1 cellular context compared by ENCODE assay signal in genomic region chr11:65921033-65921555, GRCh38.
TF ChIP-seq lines count a peak whose summit lies in the region.

No MANE protein-coding gene starts in this region.

TF ChIP-seq in HepG2, 621 proteins besides CTCF, POLR2A, EP300 and RAD21:
- TF ChIP-seq ZNF605 (CRISPR knock-in tag; IDR thresholded peaks at IDR 0.05) (no peak), SIX4 (CRISPR knock-in tag; IDR thresholded peaks at IDR 0.05) (no peak), ZNF580 (CRISPR knock-in tag; IDR thresholded peaks at IDR 0.05; ENCODE audit: borderline replicate concordance, low read depth) (no peak), SP5 (CRISPR knock-in tag; IDR thresholded peaks at IDR 0.05; ENCODE audit: borderline replicate concordance, low read depth) (no peak), SNAPC4 (CRISPR knock-in tag; IDR thresholded peaks at IDR 0.05) (no peak), TBP (CRISPR knock-in tag; IDR thresholded peaks at IDR 0.05) (no peak), HNRNPLL (IDR thresholded peaks at IDR 0.05; ENCODE audit: low read depth, low read length, poor library complexity, severe bottlenecking) (no peak), TRIM22 (IDR thresholded peaks at IDR 0.05) (no peak), SKIL (CRISPR knock-in tag; IDR thresholded peaks at IDR 0.05; ENCODE audit: borderline replicate concordance) (no peak), ZNF263 (CRISPR knock-in tag; IDR thresholded peaks at IDR 0.05) (no peak), HES4 (CRISPR knock-in tag; IDR thresholded peaks at IDR 0.05; ENCODE audit: borderline replicate concordance) (no peak), GABPA (IDR thresholded peaks at IDR 0.05; ENCODE audit: low read depth, low read length) (no peak), GABPA (CRISPR knock-in tag; IDR thresholded peaks at IDR 0.05; ENCODE audit: low read depth) (no peak), JUN (CRISPR knock-in tag; IDR thresholded peaks at IDR 0.05) (no peak), HOXA9 (CRISPR knock-in tag; IDR thresholded peaks at IDR 0.05; ENCODE audit: borderline replicate concordance) (no peak), TEAD3 (CRISPR knock-in tag; optimal IDR thresholded peaks at IDR 0.05; ENCODE audit: borderline replicate concordance) (no peak), ZNF749 (CRISPR knock-in tag; IDR thresholded peaks at IDR 0.05; ENCODE audit: borderline replicate concordance) (no peak), ZNF572 (CRISPR knock-in tag; IDR thresholded peaks at IDR 0.05) (no peak)
- TF ChIP-seq, protein P1, sequence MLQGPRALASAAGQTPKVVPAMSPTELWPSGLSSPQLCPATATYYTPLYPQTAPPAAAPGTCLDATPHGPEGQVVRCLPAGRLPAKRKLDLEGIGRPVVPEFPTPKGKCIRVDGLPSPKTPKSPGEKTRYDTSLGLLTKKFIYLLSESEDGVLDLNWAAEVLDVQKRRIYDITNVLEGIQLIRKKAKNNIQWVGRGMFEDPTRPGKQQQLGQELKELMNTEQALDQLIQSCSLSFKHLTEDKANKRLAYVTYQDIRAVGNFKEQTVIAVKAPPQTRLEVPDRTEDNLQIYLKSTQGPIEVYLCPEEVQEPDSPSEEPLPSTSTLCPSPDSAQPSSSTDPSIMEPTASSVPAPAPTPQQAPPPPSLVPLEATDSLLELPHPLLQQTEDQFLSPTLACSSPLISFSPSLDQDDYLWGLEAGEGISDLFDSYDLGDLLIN (CRISPR knock-in tag; IDR thresholded peaks at IDR 0.05; ENCODE audit: borderline replicate concordance), result no peak
- TF ChIP-seq, protein P2, sequence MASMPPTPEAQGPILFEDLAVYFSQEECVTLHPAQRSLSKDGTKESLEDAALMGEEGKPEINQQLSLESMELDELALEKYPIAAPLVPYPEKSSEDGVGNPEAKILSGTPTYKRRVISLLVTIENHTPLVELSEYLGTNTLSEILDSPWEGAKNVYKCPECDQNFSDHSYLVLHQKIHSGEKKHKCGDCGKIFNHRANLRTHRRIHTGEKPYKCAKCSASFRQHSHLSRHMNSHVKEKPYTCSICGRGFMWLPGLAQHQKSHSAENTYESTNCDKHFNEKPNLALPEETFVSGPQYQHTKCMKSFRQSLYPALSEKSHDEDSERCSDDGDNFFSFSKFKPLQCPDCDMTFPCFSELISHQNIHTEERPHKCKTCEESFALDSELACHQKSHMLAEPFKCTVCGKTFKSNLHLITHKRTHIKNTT (CRISPR knock-in tag; IDR thresholded peaks at IDR 0.05), result no peak
